1 cellular context compared by ENCODE assay signal in genomic region chr16:49020436-49020835, GRCh38.
TF ChIP-seq lines count a peak whose summit lies in the region.

No MANE protein-coding gene starts in this region.

TF ChIP-seq in HepG2, 621 proteins besides CTCF, POLR2A, EP300 and RAD21 (continued from another document):
- TF ChIP-seq RNF219 (CRISPR knock-in tag; IDR thresholded peaks at IDR 0.05) (no peak), NFIC (IDR thresholded peaks at IDR 0.05; ENCODE audit: low read length) (no peak), ZNF816 (CRISPR knock-in tag; IDR thresholded peaks at IDR 0.05; ENCODE audit: borderline replicate concordance) (no peak)
